In genomic region chr5:84372066-84372700, GRCh38 we compare ENCODE assay signal across 14 cellular contexts. TPM values are rescaled to one million over a fixed set of nuclear protein-coding genes. Genes with fewer than 3 reads are reported as not detected.
DNase-seq lines count a peak whose midpoint lies in the region; ATAC-seq and TF ChIP-seq lines count a peak whose summit lies in the region.
"Had no signal": no experiment of that assay in that cellular context is flagged by ENCODE, and none has a peak within 500 bp of the region (broad histone marks: within the 10 kb centered on the region; RNA-seq: fewer than 3 reads in every experiment).

No MANE protein-coding gene starts in this region.

- H3K14ac ChIP-seq in mesenchymal stem cell (ENCODE audit: low read length in 2 of 2), result no peak overlapping the region

- H3K4me2 ChIP-seq in mesenchymal stem cell (ENCODE audit: low read length, poor library complexity, severe bottlenecking), result no peak overlapping the region

- H3K9ac ChIP-seq in mesenchymal stem cell (ENCODE audit: low read length), result no peak overlapping the region

- TF ChIP-seq CTCF in AG09309 (IDR thresholded peaks at IDR 0.05; ENCODE audit: control insufficient read depth, insufficient read depth, low read depth, low read length, missing control alignments) (no peak), choroid plexus epithelial cell (conservative IDR thresholded peaks at IDR 0.05; ENCODE audit: low read depth, low read length) (no peak)

- DNase-seq in AG09309 (ENCODE audit: low read depth) (peak; percentile 25), NCI-H446 treated with DMSO at 0.1 percent for 48 hours (lab: John Stamatoyannopoulos, UW) (peak; percentile 22), choroid plexus epithelial cell (ENCODE audit: low read depth) (peak; percentile 93), mesenchymal stem cell (peak; percentile 59), NCI-H748 treated with DMSO at 0.1 percent for 48 hours (lab: John Stamatoyannopoulos, UW) (no peak), islet precursor cell (no peak), inferior parietal cortex (ENCODE audit: extremely low spot score) (no peak)
- DNase-seq: activated CD4-positive, alpha-beta T cell treated with anti-CD3 and anti-CD28 coated beads, Interleukin-2, amount 50 U/mL, for 1 hour; activated naive CD4-positive, alpha-beta T cell treated with anti-CD3 and anti-CD28 coated beads for 36 hours; endodermal cell; NCI-H187; NCI-H510A had no signal

- H2BK12ac ChIP-seq in mesenchymal stem cell (ENCODE audit: low read length in 2 of 2), result no peak overlapping the region

- no peak overlapping the region for H4K8ac ChIP-seq in mesenchymal stem cell (ENCODE audit: low read length)

- H2AFZ ChIP-seq in mesenchymal stem cell (ENCODE audit: low read depth, low read length), result no peak overlapping the region

- no peak overlapping the region for H2AK5ac ChIP-seq in mesenchymal stem cell (ENCODE audit: low read length, severe bottlenecking)

- peak overlapping the region; percentile 19 for H2BK5ac ChIP-seq in mesenchymal stem cell (ENCODE audit: low read depth, low read length, poor library complexity, severe bottlenecking)

- H3K4me3 ChIP-seq in AG09309 (ENCODE audit: control insufficient read depth, low read depth, low read length) (no peak overlapping the region), choroid plexus epithelial cell (ENCODE audit: low read depth, low read length) (no peak overlapping the region), mesenchymal stem cell (ENCODE audit: insufficient read depth in 1 of 2, low read depth in 1 of 2, low read length in 2 of 2) (no peak overlapping the region)
- H3K4me3 ChIP-seq: gastroesophageal sphincter had no signal

- H4K91ac ChIP-seq in mesenchymal stem cell (ENCODE audit: low read length), result no peak overlapping the region

- no peak overlapping the region for H2BK15ac ChIP-seq in mesenchymal stem cell (ENCODE audit: low read depth, poor library complexity, severe bottlenecking)

- no peaks in the 10 kb centered on the region for H3K36me3 ChIP-seq in mesenchymal stem cell (ENCODE audit: control insufficient read depth in 1 of 2, insufficient read depth in 2 of 2, low read depth in 1 of 2, low read length in 2 of 2)
- H3K36me3 ChIP-seq: gastroesophageal sphincter had no signal

- peak overlapping the region; percentile 96 for H3K27ac ChIP-seq in mesenchymal stem cell (ENCODE audit: low read length, poor library complexity, severe bottlenecking)
- H3K27ac ChIP-seq: gastroesophageal sphincter had no signal

- ATAC-seq in GM18519 (IDR thresholded peaks at IDR 0.05; ENCODE audit: low FRiP score, unreplicated experiment), result no peak
- ATAC-seq: gastroesophageal sphincter had no signal

- no peaks in the 10 kb centered on the region for H3K9me3 ChIP-seq in mesenchymal stem cell (ENCODE audit: control insufficient read depth, low read length)
- H3K9me3 ChIP-seq: gastroesophageal sphincter had no signal

- no peaks in the 10 kb centered on the region for H3K27me3 ChIP-seq in mesenchymal stem cell (ENCODE audit: control insufficient read depth in 1 of 2, insufficient read depth in 1 of 2, low read length in 2 of 2)
- H3K27me3 ChIP-seq: gastroesophageal sphincter had no signal

- H3K18ac ChIP-seq in mesenchymal stem cell (ENCODE audit: low read depth in 1 of 2, low read length in 2 of 2), result no peak overlapping the region

- no peak overlapping the region for H3K4ac ChIP-seq in mesenchymal stem cell (ENCODE audit: low read depth in 1 of 2, low read length in 2 of 2)

- peaks cover 2% of the 10 kb centered on the region for H3K79me1 ChIP-seq in mesenchymal stem cell (replicated peaks; ENCODE audit: low read length, poor library complexity, severe bottlenecking)

- H3K4me1 ChIP-seq in mesenchymal stem cell (ENCODE audit: control insufficient read depth, insufficient read depth, low read depth, low read length), result peaks cover 4% of the 10 kb centered on the region
- H3K4me1 ChIP-seq: gastroesophageal sphincter had no signal

- H3K23ac ChIP-seq in mesenchymal stem cell (ENCODE audit: low read length in 2 of 2), result no peak overlapping the region

- no peak overlapping the region for H2BK120ac ChIP-seq in mesenchymal stem cell (ENCODE audit: low read depth, low read length)

- 76% methylated on average over 3 of the region's 9 CpGs for WGBS in mesenchymal stem cell

RNA-seq across cellular contexts. Expression of gene EDIL3, which starts 12.5 kb away (rescaled TPM):
- 166 TPM for polyA plus RNA-seq in mesenchymal stem cell (2013, experiment 1 of 2)
- 180 TPM for polyA plus RNA-seq in mesenchymal stem cell (2013, experiment 2 of 2)

Comparison
In these comparisons a context has a peak if more than half of its experiments do, and no peak if none do; other contexts are left out.
1. DNase-seq: peak in AG09309 (single experiment), NCI-H446 treated with DMSO at 0.1 percent for 48 hours (single experiment), choroid plexus epithelial cell (single experiment) and mesenchymal stem cell (single experiment); none in NCI-H748 treated with DMSO at 0.1 percent for 48 hours (single experiment), islet precursor cell (single experiment) and inferior parietal cortex (single experiment).